In genomic region chr10:31689233-31689632, GRCh38 we compare ENCODE assay signal across 25 cellular contexts.
"Had no signal": no experiment of that assay in that cellular context is flagged by ENCODE, and none has a peak within 500 bp of the region (broad histone marks: within the 10 kb centered on the region; RNA-seq: fewer than 3 reads in every experiment).

No MANE protein-coding gene starts in this region.

- DNase-seq: Karpas-422, KG1, MM.1S, NCI-H1092 treated with DMSO at 0.1 percent for 48 hours, NCI-H1436, NCI-H187, NCI-H2029, NCI-H2081 treated with DMSO at 0.1 percent for 48 hours, NCI-H2171, NCI-H226, NCI-H446, NCI-H510A, NCI-H524 treated with DMSO at 0.1 percent for 48 hours, NCI-H69, NCI-H774, Right ventricle myocardium superior, RPMI8226, SIG-M5, T-helper 1 cell, T-helper 17 cell had no signal

- H3K27ac ChIP-seq: HL-60, SJSA1, SK-N-MC had no signal

- H3K27me3 ChIP-seq: SJSA1 had no signal

- H3K36me3 ChIP-seq: SJSA1 had no signal

- H3K4me3 ChIP-seq: SJSA1, SK-N-MC had no signal

- FAIRE-seq: HTR-8/SVneo, RCC 7860 had no signal

- ATAC-seq: T-helper 17 cell had no signal

- H3K4me1 ChIP-seq: SJSA1 had no signal
